In genomic region chr18:46660955-46661749, GRCh38 we compare ENCODE assay signal across 10 cellular contexts. TPM values are rescaled to one million over a fixed set of nuclear protein-coding genes. Genes with fewer than 3 reads are reported as not detected.
DNase-seq lines count a peak whose midpoint lies in the region; ATAC-seq and TF ChIP-seq lines count a peak whose summit lies in the region.
"Had no signal": no experiment of that assay in that cellular context is flagged by ENCODE, and none has a peak within 500 bp of the region (broad histone marks: within the 10 kb centered on the region; RNA-seq: fewer than 3 reads in every experiment).

No MANE protein-coding gene starts in this region.

- H3K9ac ChIP-seq in SK-N-SH = no peak overlapping the region

- ATAC-seq in gastrocnemius medialis (peak; percentile 57 to 67), HG03139 (IDR thresholded peaks at IDR 0.05; ENCODE audit: unreplicated experiment) (no peak)

- H3K9me2 ChIP-seq in SK-N-SH = no peaks in the 10 kb centered on the region

- H3K9me3 ChIP-seq in SK-N-SH = no peaks in the 10 kb centered on the region
- H3K9me3 ChIP-seq in gastrocnemius medialis = no peaks in the 10 kb centered on the region
- H3K9me3 ChIP-seq in breast epithelium = no peaks in the 10 kb centered on the region

- H3K36me3 ChIP-seq in H7 (replicated peaks; ENCODE audit: control insufficient read depth, insufficient read depth, low read length) (no peaks in the 10 kb centered on the region), SK-N-SH (replicated peaks in 1 of 2; ENCODE audit: control insufficient read depth in 1 of 2, insufficient read depth in 2 of 2, low read length in 1 of 2) (no peaks in the 10 kb centered on the region), gastrocnemius medialis (no peaks in the 10 kb centered on the region), breast epithelium (no peaks in the 10 kb centered on the region)

- TF ChIP-seq CTCF in SK-N-SH (IDR thresholded peaks at IDR 0.05) = no peak
- no peak for TF ChIP-seq CTCF in gastrocnemius medialis (IDR thresholded peaks at IDR 0.05 in 4 of 5, conservative IDR thresholded peaks at IDR 0.05 in 1 of 5)
- TF ChIP-seq CTCF in breast epithelium (IDR thresholded peaks at IDR 0.05) = no peak

- TF ChIP-seq POLR2A in gastrocnemius medialis (IDR thresholded peaks at IDR 0.05) (no peak), breast epithelium (IDR thresholded peaks at IDR 0.05) (no peak)

- TF ChIP-seq RAD21 in SK-N-SH (IDR thresholded peaks at IDR 0.05; ENCODE audit: low read length) = no peak

- peak; percentile 70 for DNase-seq in H7
- DNase-seq in SK-N-SH = peak; percentile 48
- DNase-seq in head of caudate nucleus = peak; percentile 43 to 94 (median 88)
- DNase-seq in gastrocnemius medialis = peak in 1 of 2 donors; percentile 28
- no peak for DNase-seq in NCI-H1694 (lab: John Stamatoyannopoulos, UW)
- DNase-seq in breast epithelium (ENCODE audit: low spot score in 2 of 2) = no peak
- DNase-seq in SIG-M5 treated with dmso at 0.1 percent for 504 hours (lab: John Stamatoyannopoulos, UW; ENCODE audit: unreplicated experiment) = no peak
- DNase-seq: activated B cell treated with CpG ODN at 0.5 μM for 24 hours had no signal

- POLR2A ChIA-PET in SK-N-SH (lab: Yijun Ruan, JAX) = interaction anchor here (1.5 kb wide), 1 partner anchor 15 kb away, joined by 3 read pairs; no protein-coding TSS in a partner anchor

- no peak overlapping the region for H3K4me2 ChIP-seq in SK-N-SH

- H3K4me3 ChIP-seq in H7 (ENCODE audit: insufficient read depth, low read depth, low read length) (no peak overlapping the region), SK-N-SH (ENCODE audit: low read depth in 2 of 2, low read length in 1 of 2) (no peak overlapping the region), gastrocnemius medialis (no peak overlapping the region), breast epithelium (no peak overlapping the region)
- H3K4me3 ChIP-seq: skin epidermis had no signal

- H3K4me1 ChIP-seq in SK-N-SH (ENCODE audit: control insufficient read depth in 1 of 2, insufficient read depth in 2 of 2, low read depth in 1 of 2, low read length in 1 of 2) (no peaks in the 10 kb centered on the region), gastrocnemius medialis (peaks cover 0 to 4% of the 10 kb centered on the region in 2 donors), breast epithelium (no peaks in the 10 kb centered on the region)

- H3K27ac ChIP-seq in SK-N-SH (ENCODE audit: low read depth in 2 of 2, low read length in 1 of 2) (no peak overlapping the region), gastrocnemius medialis (peak overlapping the region in 1 of 4 donors; percentile 8), breast epithelium (no peak overlapping the region)
- H3K27ac ChIP-seq: skin epidermis had no signal

- H3K79me2 ChIP-seq in SK-N-SH (ENCODE audit: insufficient read depth) = no peaks in the 10 kb centered on the region

- no peaks in the 10 kb centered on the region for H3F3A ChIP-seq in SK-N-SH (replicated peaks; ENCODE audit: insufficient read depth)

- no peak for TF ChIP-seq EP300 in SK-N-SH (IDR thresholded peaks at IDR 0.05; ENCODE audit: borderline replicate concordance in 1 of 2, low read depth in 1 of 2, low read length in 1 of 2)

- H2AFZ ChIP-seq in SK-N-SH (ENCODE audit: low read depth) = no peak overlapping the region

- 48% methylated on average over 9 of the region's 9 CpGs for WGBS in SK-N-SH (ENCODE audit: low lambda C conversion rate)

- intact Hi-C loops in head of caudate nucleus (cut with DNase I) = loop anchor here (10.0 kb wide), 1 partner anchor 516 kb away; no protein-coding TSS in a partner anchor
- intact Hi-C loops in gastrocnemius medialis (cut with DNase I; ENCODE audit: low total_unique reads) = no loop called here
- intact Hi-C loops in breast epithelium (cut with DNase I; ENCODE audit: low total_unique reads) = loop anchor here (10.0 kb wide), 1 partner anchor 506 kb away; no protein-coding TSS in a partner anchor

- no peaks in the 10 kb centered on the region for H4K20me1 ChIP-seq in SK-N-SH (ENCODE audit: insufficient read depth)

- H3K27me3 ChIP-seq in H7 (ENCODE audit: control insufficient read depth, insufficient read depth, low read length) = peaks cover 3% of the 10 kb centered on the region; the same call in 1 of the 2 replicates
- H3K27me3 ChIP-seq in SK-N-SH (ENCODE audit: insufficient read depth) = no peaks in the 10 kb centered on the region; the same call in 1 of the 2 replicates
- no peaks in the 10 kb centered on the region for H3K27me3 ChIP-seq in gastrocnemius medialis
- H3K27me3 ChIP-seq in breast epithelium = no peaks in the 10 kb centered on the region

- CTCF ChIA-PET in SK-N-SH (lab: Yijun Ruan, JAX) = interaction anchor here (1.1 to 18.6 kb wide), 5 partner anchors 15 to 511 kb away, joined by 4 to 328 read pairs (median 101); a partner anchor contains a TSS

- in situ Hi-C loops in gastrocnemius medialis (cut with MboI; ENCODE audit: low sequenced_read_pairs in 4 of 4) = loop anchor here in 1 of 4 donors (10.0 to 25.0 kb wide), 2 partner anchors 374 to 516 kb away; no protein-coding TSS in a partner anchor

TF ChIP-seq in SK-N-SH, 30 proteins besides CTCF, POLR2A, EP300 and RAD21:
- TF ChIP-seq USF1 (IDR thresholded peaks at IDR 0.05; ENCODE audit: borderline replicate concordance, low read depth) (peak; percentile 88), NRF1 (IDR thresholded peaks at IDR 0.05; ENCODE audit: low read depth, low read length) (no peak), FOSL2 (IDR thresholded peaks at IDR 0.05; ENCODE audit: borderline replicate concordance, low read depth) (no peak), REST (IDR thresholded peaks at IDR 0.05; ENCODE audit: low read depth, low read length) (no peak), USF2 (IDR thresholded peaks at IDR 0.05; ENCODE audit: borderline replicate concordance, low read depth, low read length) (peak; percentile 17; the same call in 1 of the 2 replicates), FOXJ3 (CRISPR knock-in tag; IDR thresholded peaks at IDR 0.05) (no peak)

RNA-seq across cellular contexts. Expression of gene LOXHD1, which starts 4.1 kb away (rescaled TPM):
- total RNA-seq in H7 (2014; rRNA removed; shearing (Covaris generic)) = 0.03 and 0.07 TPM in 2 replicates
- not detected in 2 replicates for polyA plus RNA-seq in SK-N-SH (2012; rRNA removed)
- not detected in 2 replicates for polyA plus RNA-seq in SK-N-SH (2012; cell fraction: cytosol; rRNA removed)
- 0.01 TPM in 1 of 2 replicates, not detected in the other for polyA plus RNA-seq in SK-N-SH (2012; cell fraction: nucleus; rRNA removed)
- under 1 TPM in 1 of 4 donors, not detected in 3; 0.41 TPM for total RNA-seq in gastrocnemius medialis
- total RNA-seq in breast epithelium = 1 to 10 TPM in 1 of 3 donors, under 1 TPM in 2; 0.59 to 1.6 (median 0.80) TPM
- total RNA-seq: activated B cell treated with CpG ODN at 0.5 μM for 24 hours had no signal

Comparison
In these comparisons a context has a peak if more than half of its experiments do, and no peak if none do; other contexts are left out.
1. DNase-seq: peak in H7 (single experiment), SK-N-SH (single experiment) and head of caudate nucleus (42 of 42); none in NCI-H1694 (single experiment), breast epithelium (0 of 2) and SIG-M5 treated with dmso at 0.1 percent for 504 hours (single experiment).